In the genomic region with DNA sequence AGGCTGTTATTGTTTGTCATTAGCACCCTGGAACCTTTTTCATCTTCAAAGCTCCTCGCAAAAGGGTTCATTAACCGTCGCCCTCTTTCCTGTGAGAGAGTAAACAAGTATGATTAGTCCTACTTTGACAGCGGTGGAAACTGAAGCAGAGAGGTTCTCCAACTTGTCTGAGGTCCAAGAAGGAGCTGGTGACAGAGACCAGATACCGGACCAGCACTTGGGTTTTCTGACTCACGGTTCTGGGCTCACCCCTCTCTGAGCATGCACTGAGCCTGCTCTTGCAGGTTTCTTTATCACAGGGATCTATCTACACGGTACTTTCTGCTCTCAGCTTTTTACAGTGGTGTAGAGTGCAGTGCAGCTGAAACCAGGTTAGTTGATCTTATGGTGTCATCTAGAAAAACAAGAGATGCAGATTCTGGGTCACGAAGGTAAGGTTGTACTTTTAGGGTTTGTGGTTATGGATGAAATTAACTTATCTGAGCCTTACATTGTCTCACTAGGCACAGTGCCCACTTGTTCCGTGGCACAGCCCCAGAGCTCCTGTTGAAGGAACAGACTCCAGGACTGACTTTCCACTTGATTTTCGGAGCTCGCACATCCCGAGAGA, we compare ENCODE assay signal across 8 cellular contexts.
DNase-seq lines count a peak whose midpoint lies in the region; ATAC-seq and TF ChIP-seq lines count a peak whose summit lies in the region.

No MANE protein-coding gene starts in this region.

- H3K4me3 Mint-ChIP-seq in chondrocyte (ENCODE audit: unreplicated experiment), result no peak overlapping the region

- peak; percentile 44 for ATAC-seq in GM18520 (IDR thresholded peaks at IDR 0.05; ENCODE audit: unreplicated experiment)
- peak; percentile 45 for ATAC-seq in HG03064 (IDR thresholded peaks at IDR 0.05; ENCODE audit: low read depth, unreplicated experiment)

- H3K4me3 ChIP-seq in fibroblast of the aortic adventitia (ENCODE audit: low read depth, low read length), result peak overlapping the region; percentile 26

- DNase-seq in activated CD8-positive, alpha-beta memory T cell treated with anti-CD3 and anti-CD28 coated beads for 24 hours, result peak; percentile 85
- peak; percentile 55 for DNase-seq in fibroblast of the aortic adventitia (ENCODE audit: low read depth)
- peak; percentile 68 for DNase-seq in stimulated activated CD4-positive, alpha-beta T cell treated with anti-CD3 and anti-CD28 coated beads, Interleukin-4, amount 100 ng/mL, for 1 hour
- no peak for DNase-seq in NOMO-1 treated with dmso at 0.1 percent for 144 hours (lab: John Stamatoyannopoulos, UW; ENCODE audit: unreplicated experiment)
- no peak for DNase-seq in dermis blood vessel endothelial cell
- DNase-seq in chondrocyte (ENCODE audit: low spot score), result no peak

- peaks cover 7% of the 10 kb centered on the region for H3K36me3 Mint-ChIP-seq in chondrocyte (ENCODE audit: low read depth)

- TF ChIP-seq CTCF in fibroblast of the aortic adventitia (IDR thresholded peaks at IDR 0.05; ENCODE audit: insufficient read depth, low read length), result no peak
- TF ChIP-seq CTCF in chondrocyte (IDR thresholded peaks at IDR 0.05), result no peak

- H3K4me1 Mint-ChIP-seq in chondrocyte (ENCODE audit: low read depth), result no peaks in the 10 kb centered on the region

- no peaks in the 10 kb centered on the region for H3K27me3 Mint-ChIP-seq in chondrocyte (ENCODE audit: low read depth)

- peaks cover 3% of the 10 kb centered on the region for H3K9me3 Mint-ChIP-seq in chondrocyte (ENCODE audit: low read depth)

- H3K27ac Mint-ChIP-seq in chondrocyte (ENCODE audit: unreplicated experiment), result no peak overlapping the region

Comparison
In these comparisons a context has a peak if more than half of its experiments do, and no peak if none do; other contexts are left out.
1. DNase-seq: peak in activated CD8-positive, alpha-beta memory T cell treated with anti-CD3 and anti-CD28 coated beads for 24 hours (single experiment), fibroblast of the aortic adventitia (single experiment) and stimulated activated CD4-positive, alpha-beta T cell treated with anti-CD3 and anti-CD28 coated beads, Interleukin-4, amount 100 ng/mL, for 1 hour (single experiment); none in NOMO-1 treated with dmso at 0.1 percent for 144 hours (single experiment), dermis blood vessel endothelial cell (single experiment) and chondrocyte (single experiment).